In genomic region chr2:237497009-237497819, GRCh38 we compare ENCODE assay signal across 21 cellular contexts. TPM values are rescaled to one million over a fixed set of nuclear protein-coding genes. Genes with fewer than 3 reads are reported as not detected.
DNase-seq lines count a peak whose midpoint lies in the region; ATAC-seq and TF ChIP-seq lines count a peak whose summit lies in the region.
"Had no signal": no experiment of that assay in that cellular context is flagged by ENCODE, and none has a peak within 500 bp of the region (broad histone marks: within the 10 kb centered on the region; RNA-seq: fewer than 3 reads in every experiment).

No MANE protein-coding gene starts in this region.

- H2AFZ ChIP-seq in IMR-90 (replicated peaks; ENCODE audit: low read length, poor library complexity) = peak overlapping the region; percentile 53

- H3K9me3 Mint-ChIP-seq in activated naive CD8-positive, alpha-beta T cell treated with anti-CD3 and anti-CD28 coated beads, Interleukin-2, amount 50 U/mL, for 24 hours = peaks cover under 1% of the 10 kb centered on the region

- in situ Hi-C loops in IMR-90 (cut with MboI; ENCODE audit: low sequenced_read_pairs) = no loop called here

- H3K4me1 Mint-ChIP-seq in activated naive CD8-positive, alpha-beta T cell treated with anti-CD3 and anti-CD28 coated beads, Interleukin-2, amount 50 U/mL, for 24 hours = no peaks in the 10 kb centered on the region

- H3K4ac ChIP-seq in IMR-90 (ENCODE audit: low read depth, low read length) = peak overlapping the region; percentile 58

- POLR2A ChIA-PET in IMR-90 (lab: Charles Lee; ENCODE audit: unreplicated experiment) = no interaction called here

- BruUV-seq in IMR-90 (replicated peaks; lab: Mats Ljungman, UMichigan) = no TSS peak

- CTCF ChIA-PET in IMR-90 (lab: Yijun Ruan, JAX) = no interaction called here

- H3K4me3 ChIP-seq in AG09309 (ENCODE audit: control insufficient read depth, low read depth, low read length) = no peak overlapping the region
- no peak overlapping the region for H3K4me3 ChIP-seq in IMR-90 (ENCODE audit: insufficient read depth, low read depth, low read length)
- no peak overlapping the region for H3K4me3 ChIP-seq in prostate gland
- H3K4me3 ChIP-seq: coronary artery, heart right ventricle, lung, right atrium auricular region, SJSA1 had no signal

- no peak overlapping the region for H3K4me3 Mint-ChIP-seq in activated naive CD8-positive, alpha-beta T cell treated with anti-CD3 and anti-CD28 coated beads, Interleukin-2, amount 50 U/mL, for 24 hours
- H3K4me3 Mint-ChIP-seq: T-helper 1 cell treated with Interleukin-12 subunit alpha and Interleukin-12 subunit beta and Interleukin-4 antibody, amounts not matched to agents 30 μg/mL and 1 μg/mL, for 36 hours had no signal

- no peak overlapping the region for H4K5ac ChIP-seq in IMR-90 (ENCODE audit: low read depth, low read length)

- H3K14ac ChIP-seq in IMR-90 (replicated peaks; ENCODE audit: low read depth, low read length) = no peak overlapping the region

- peaks cover 14 to 64% of the 10 kb centered on the region in 2 experiments for H3K79me1 ChIP-seq in IMR-90 (ENCODE audit: low read depth in 1 of 2, low read length in 2 of 2)

- no peak overlapping the region; the same call in 2 of the 3 replicates for H2BK15ac ChIP-seq in IMR-90 (ENCODE audit: low read depth, low read length)

- H3K4me1 ChIP-seq in IMR-90 (ENCODE audit: control insufficient read depth, insufficient read depth, low read length) = peaks cover 18% of the 10 kb centered on the region
- peaks cover 17% of the 10 kb centered on the region for H3K4me1 ChIP-seq in prostate gland (replicated peaks)

- no peak for TF ChIP-seq RAD21 in IMR-90 (IDR thresholded peaks at IDR 0.05; ENCODE audit: low read length)

- no peak overlapping the region for H3K9ac ChIP-seq in IMR-90 (ENCODE audit: low read depth, low read length)

- WGBS in IMR-90 (ENCODE audit: extremely low coverage in 2 of 2, insufficient read length in 1 of 2), 2 experiments = 84% methylated on average over 18 of the region's 22 CpGs; no CpG with 5 or more reads in 1 of the 2 experiments
- WGBS in prostate gland = 74% methylated on average over 22 of the region's 22 CpGs

- H3K27ac ChIP-seq in IMR-90 (ENCODE audit: insufficient read depth, low read length) (no peak overlapping the region), prostate gland (peak overlapping the region; percentile 26 to 98)
- H3K27ac ChIP-seq: coronary artery, heart right ventricle, right atrium auricular region, SJSA1 had no signal

- dilution Hi-C loops in IMR-90 (cut with HindIII; ENCODE audit: low sequenced_read_pairs, unreplicated experiment) = no loop called here

- peak overlapping the region; percentile 28 for H4K91ac ChIP-seq in IMR-90 (ENCODE audit: insufficient read depth, low read depth, low read length)

- no peak overlapping the region for H3K23ac ChIP-seq in IMR-90 (ENCODE audit: low read depth, low read length)

- H3K36me3 Mint-ChIP-seq in activated naive CD8-positive, alpha-beta T cell treated with anti-CD3 and anti-CD28 coated beads, Interleukin-2, amount 50 U/mL, for 24 hours (ENCODE audit: low read depth) = no peaks in the 10 kb centered on the region

- no peak overlapping the region for H3K18ac ChIP-seq in IMR-90 (ENCODE audit: low read depth, low read length)

- no peaks in the 10 kb centered on the region for H4K20me1 ChIP-seq in IMR-90 (ENCODE audit: insufficient read depth, low read length)

- no peak overlapping the region for H2AK9ac ChIP-seq in IMR-90 (replicated peaks; ENCODE audit: low read depth, low read length, poor library complexity)

- no peak overlapping the region for H3K27ac Mint-ChIP-seq in activated naive CD8-positive, alpha-beta T cell treated with anti-CD3 and anti-CD28 coated beads, Interleukin-2, amount 50 U/mL, for 24 hours
- H3K27ac Mint-ChIP-seq: T-helper 1 cell treated with Interleukin-12 subunit alpha and Interleukin-12 subunit beta and Interleukin-4 antibody, amounts not matched to agents 30 μg/mL and 1 μg/mL, for 36 hours had no signal

- ATAC-seq in IMR-90 (ENCODE audit: low read depth) = no peak
- no peak for ATAC-seq in activated naive CD8-positive, alpha-beta T cell treated with anti-CD3 and anti-CD28 coated beads, Interleukin-2, amount 50 U/mL, for 24 hours
- ATAC-seq: heart right ventricle, HepG2, Panc1 had no signal

- H2BK5ac ChIP-seq in IMR-90 (ENCODE audit: low read depth, low read length, poor library complexity, severe bottlenecking) = no peak overlapping the region

- H3K4me2 ChIP-seq in IMR-90 (ENCODE audit: low read depth, low read length) = no peak overlapping the region

- DNase-seq in AG09309 (ENCODE audit: low read depth) (peak; percentile 24), IMR-90 (no peak), fibroblast of peridontal ligament (ENCODE audit: extremely low read depth) (peak; percentile 66), prostate gland (ENCODE audit: low spot score) (no peak), hepatic stellate cell (ENCODE audit: low spot score) (no peak), HUDEP-2 (lab: John Stamatoyannopoulos, UW; ENCODE audit: unreplicated experiment in 76 of 76) (no peak), RKO (ENCODE audit: low spot score) (no peak)
- no peak for DNase-seq in activated naive CD8-positive, alpha-beta T cell treated with anti-CD3 and anti-CD28 coated beads, Interleukin-2, amount 50 U/mL, for 24 hours
- DNase-seq: activated CD4-positive, alpha-beta T cell treated with anti-CD3 and anti-CD28 coated beads, Interleukin-2, amount 50 U/mL, for 1 hour; activated CD8-positive, alpha-beta memory T cell treated with anti-CD3 and anti-CD28 coated beads, Interleukin-2, amount 50 U/mL, for 48 hours; DND-41; heart right ventricle; NCI-H1436; NCI-H2171 treated with DMSO at 0.1 percent for 48 hours had no signal

- H3K9me3 ChIP-seq in IMR-90 (ENCODE audit: control insufficient read depth, insufficient read depth, low read length) = no peaks in the 10 kb centered on the region; the same call in 1 of the 2 replicates
- no peaks in the 10 kb centered on the region for H3K9me3 ChIP-seq in prostate gland
- H3K9me3 ChIP-seq: right atrium auricular region had no signal

- H3K56ac ChIP-seq in IMR-90 (ENCODE audit: extremely low read depth, insufficient read depth, low read length) = no peak overlapping the region

- H2BK20ac ChIP-seq in IMR-90 (ENCODE audit: low read depth, low read length) = peak overlapping the region; percentile 1; the same call in 1 of the 2 replicates

- peaks cover 17% of the 10 kb centered on the region for H3K9me1 ChIP-seq in IMR-90 (ENCODE audit: insufficient read depth, low read length)

- TF ChIP-seq CTCF in AG09309 (IDR thresholded peaks at IDR 0.05; ENCODE audit: control insufficient read depth, insufficient read depth, low read depth, low read length, missing control alignments) (no peak), IMR-90 (conservative IDR thresholded peaks at IDR 0.05; ENCODE audit: low read depth, low read length) (no peak), prostate gland (IDR thresholded peaks at IDR 0.05) (no peak)

- peak overlapping the region; percentile 78; the same call in 1 of the 2 replicates for H2BK120ac ChIP-seq in IMR-90 (ENCODE audit: low read depth, low read length)

- H2AK5ac ChIP-seq in IMR-90 (ENCODE audit: low read depth, low read length) = peak overlapping the region; percentile 40

- peak overlapping the region; percentile 32 to 83; a peak in 2 of 4 replicates for H4K8ac ChIP-seq in IMR-90 (ENCODE audit: low read depth in 2 of 2, low read length in 2 of 2)

- TF ChIP-seq POLR2A in IMR-90 (IDR thresholded peaks at IDR 0.05; ENCODE audit: low read depth, low read length) (no peak), prostate gland (IDR thresholded peaks at IDR 0.05) (no peak)

- intact Hi-C loops in IMR-90 (cut with micrococcal nuclease) = no loop called here
- intact Hi-C loops in prostate gland (cut with DNase I) = no loop called here

- H3K36me3 ChIP-seq in IMR-90 (ENCODE audit: control insufficient read depth, insufficient read depth, low read length) (peaks cover 14% of the 10 kb centered on the region), prostate gland (no peaks in the 10 kb centered on the region)
- H3K36me3 ChIP-seq: SJSA1 had no signal

- H3K27me3 ChIP-seq in IMR-90 (ENCODE audit: control insufficient read depth, insufficient read depth, low read length) (no peaks in the 10 kb centered on the region), prostate gland (replicated peaks; ENCODE audit: insufficient read depth) (no peaks in the 10 kb centered on the region)
- H3K27me3 ChIP-seq: right atrium auricular region, SJSA1 had no signal

- H3K27me3 Mint-ChIP-seq in activated naive CD8-positive, alpha-beta T cell treated with anti-CD3 and anti-CD28 coated beads, Interleukin-2, amount 50 U/mL, for 24 hours = peaks cover 40% of the 10 kb centered on the region

TF ChIP-seq in IMR-90, 13 proteins besides CTCF, POLR2A, EP300 and RAD21 (continues in another document):
- TF ChIP-seq RFX5 (IDR thresholded peaks at IDR 0.05; ENCODE audit: low read depth, low read length) (no peak), CEBPB (IDR thresholded peaks at IDR 0.05; ENCODE audit: low read depth, low read length) (no peak), BHLHE40 (IDR thresholded peaks at IDR 0.05; ENCODE audit: low read depth, low read length) (no peak), NFE2L2 (IDR thresholded peaks at IDR 0.05; ENCODE audit: low read depth, low read length) (no peak), MAZ (IDR thresholded peaks at IDR 0.05; ENCODE audit: borderline replicate concordance, low read depth, low read length) (no peak), USF2 (IDR thresholded peaks at IDR 0.05; ENCODE audit: low read depth, low read length) (no peak)
- TF ChIP-seq, protein P1, sequence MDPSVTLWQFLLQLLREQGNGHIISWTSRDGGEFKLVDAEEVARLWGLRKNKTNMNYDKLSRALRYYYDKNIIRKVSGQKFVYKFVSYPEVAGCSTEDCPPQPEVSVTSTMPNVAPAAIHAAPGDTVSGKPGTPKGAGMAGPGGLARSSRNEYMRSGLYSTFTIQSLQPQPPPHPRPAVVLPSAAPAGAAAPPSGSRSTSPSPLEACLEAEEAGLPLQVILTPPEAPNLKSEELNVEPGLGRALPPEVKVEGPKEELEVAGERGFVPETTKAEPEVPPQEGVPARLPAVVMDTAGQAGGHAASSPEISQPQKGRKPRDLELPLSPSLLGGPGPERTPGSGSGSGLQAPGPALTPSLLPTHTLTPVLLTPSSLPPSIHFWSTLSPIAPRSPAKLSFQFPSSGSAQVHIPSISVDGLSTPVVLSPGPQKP (IDR thresholded peaks at IDR 0.05; ENCODE audit: borderline replicate concordance, low read depth, low read length) = no peak

RNA-seq across cellular contexts. Expression of gene MLPH, which starts 10.2 kb away (rescaled TPM):
- total RNA-seq in IMR-90 (2012; rRNA removed) = 13.8 and 13.9 TPM in 2 replicates
- 21.6 and 23.7 TPM in 2 replicates for polyA plus RNA-seq in IMR-90 (2012; rRNA removed)
- 12.9 and 20.1 TPM in 2 replicates for polyA plus RNA-seq in IMR-90 (2012; cell fraction: cytosol; rRNA removed)
- polyA plus RNA-seq in IMR-90 (2012; cell fraction: nucleus; rRNA removed; ENCODE audit: low replicate concordance) = 50.9 and 66.0 TPM in 2 replicates
- total RNA-seq in prostate gland = 100 to 1,000 TPM; 371 to 393 TPM
- total RNA-seq: HepG2 had no signal

Comparison
In these comparisons a context has a peak if more than half of its experiments do, and no peak if none do; other contexts are left out.
1. DNase-seq: peak in AG09309 (single experiment) and fibroblast of peridontal ligament (single experiment); none in IMR-90 (single experiment), prostate gland (single experiment), hepatic stellate cell (single experiment), activated naive CD8-positive, alpha-beta T cell treated with anti-CD3 and anti-CD28 coated beads, Interleukin-2, amount 50 U/mL, for 24 hours (single experiment), HUDEP-2 (0 of 76) and RKO (single experiment).
2. RNA of gene MLPH, which starts 10.2 kb away (total RNA-seq): 371 to 393 TPM in prostate gland; 13.8 to 13.9 TPM in IMR-90; every median in the first group is over 10 times any median in the second.